1 cellular context compared by ENCODE assay signal in the genomic region with DNA sequence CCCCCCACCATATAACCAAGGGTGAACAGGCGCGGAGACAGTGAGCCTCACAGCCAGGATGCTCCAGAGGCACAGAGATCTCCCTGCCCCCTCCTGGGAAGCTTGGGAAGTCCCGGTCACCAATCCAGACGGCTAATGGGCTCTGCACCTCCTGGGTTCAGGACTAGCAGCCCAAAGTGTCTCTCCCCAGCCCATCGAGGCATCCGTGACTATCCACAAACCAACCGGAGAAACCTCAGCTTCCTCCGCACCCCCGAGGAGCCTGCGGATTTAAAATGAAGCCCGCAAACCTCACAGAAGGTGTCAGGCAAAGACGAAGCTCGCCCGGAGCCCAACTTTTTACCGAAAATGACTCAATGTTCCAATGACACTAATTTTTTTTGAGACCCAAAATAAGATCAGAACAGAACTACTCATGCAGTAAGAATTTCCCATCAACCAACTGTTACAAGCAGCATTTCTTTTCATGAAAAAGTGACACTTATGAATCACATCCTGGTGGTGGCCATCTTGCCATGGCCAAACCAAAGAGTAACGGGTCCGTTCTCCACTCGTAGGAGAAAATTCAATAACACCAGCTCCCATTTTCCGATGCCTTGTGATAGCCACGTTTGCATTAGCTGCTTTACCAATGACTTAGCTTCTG.
TF ChIP-seq lines count a peak whose summit lies in the region.

No MANE protein-coding gene starts in this region.

TF ChIP-seq in WTC11, 78 proteins besides CTCF, POLR2A, EP300 and RAD21 (continued from another document):
- TF ChIP-seq NR3C1 (CRISPR knock-in tag; conservative IDR thresholded peaks at IDR 0.05; ENCODE audit: low read depth) (no peak), NR2C2 (CRISPR knock-in tag; IDR thresholded peaks at IDR 0.05) (no peak), MYBL2 (CRISPR knock-in tag; IDR thresholded peaks at IDR 0.05) (no peak), ESRRA (CRISPR knock-in tag; IDR thresholded peaks at IDR 0.05; ENCODE audit: borderline replicate concordance) (no peak), OVOL2 (CRISPR knock-in tag; IDR thresholded peaks at IDR 0.05; ENCODE audit: borderline replicate concordance) (no peak), ZNF396 (CRISPR knock-in tag; IDR thresholded peaks at IDR 0.05; ENCODE audit: borderline replicate concordance) (no peak), CREB1 (CRISPR knock-in tag; IDR thresholded peaks at IDR 0.05) (no peak), NFATC4 (CRISPR knock-in tag; IDR thresholded peaks at IDR 0.05) (no peak), ATF1 (CRISPR knock-in tag; IDR thresholded peaks at IDR 0.05) (no peak)
- TF ChIP-seq, protein P1, sequence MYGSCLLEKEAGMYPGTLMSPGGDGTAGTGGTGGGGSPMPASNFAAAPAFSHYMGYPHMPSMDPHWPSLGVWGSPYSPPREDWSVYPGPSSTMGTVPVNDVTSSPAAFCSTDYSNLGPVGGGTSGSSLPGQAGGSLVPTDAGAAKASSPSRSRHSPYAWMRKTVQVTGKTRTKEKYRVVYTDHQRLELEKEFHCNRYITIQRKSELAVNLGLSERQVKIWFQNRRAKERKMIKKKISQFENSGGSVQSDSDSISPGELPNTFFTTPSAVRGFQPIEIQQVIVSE (CRISPR knock-in tag; IDR thresholded peaks at IDR 0.05; ENCODE audit: borderline replicate concordance) = no peak
- TF ChIP-seq, protein P2, sequence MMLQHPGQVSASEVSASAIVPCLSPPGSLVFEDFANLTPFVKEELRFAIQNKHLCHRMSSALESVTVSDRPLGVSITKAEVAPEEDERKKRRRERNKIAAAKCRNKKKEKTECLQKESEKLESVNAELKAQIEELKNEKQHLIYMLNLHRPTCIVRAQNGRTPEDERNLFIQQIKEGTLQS (CRISPR knock-in tag; conservative IDR thresholded peaks at IDR 0.05) = no peak
- TF ChIP-seq, protein P3, sequence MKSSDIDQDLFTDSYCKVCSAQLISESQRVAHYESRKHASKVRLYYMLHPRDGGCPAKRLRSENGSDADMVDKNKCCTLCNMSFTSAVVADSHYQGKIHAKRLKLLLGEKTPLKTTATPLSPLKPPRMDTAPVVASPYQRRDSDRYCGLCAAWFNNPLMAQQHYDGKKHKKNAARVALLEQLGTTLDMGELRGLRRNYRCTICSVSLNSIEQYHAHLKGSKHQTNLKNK (CRISPR knock-in tag; IDR thresholded peaks at IDR 0.05) = no peak
